20 cellular contexts compared by ENCODE assay signal in the genomic region with DNA sequence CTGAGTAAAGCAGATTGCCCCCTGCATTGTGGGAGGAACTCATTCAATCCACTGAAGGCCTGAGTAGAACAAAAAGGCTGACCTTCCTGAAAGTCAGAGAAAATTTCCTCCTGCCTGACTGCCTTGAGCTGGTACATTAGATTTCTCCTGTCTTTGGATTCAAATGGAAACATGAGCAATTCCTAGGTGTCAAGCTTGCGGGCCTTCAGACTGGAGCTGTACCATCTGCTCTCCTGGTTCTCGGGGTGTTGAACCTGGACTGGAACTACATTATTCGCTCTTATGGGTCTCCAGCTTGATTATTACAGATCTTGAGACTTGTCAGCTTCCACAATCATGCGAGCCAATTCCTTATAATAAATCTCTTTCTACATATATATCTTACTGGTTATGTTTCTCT.
"Had no signal": no experiment of that assay in that cellular context is flagged by ENCODE, and none has a peak within 500 bp of the region (broad histone marks: within the 10 kb centered on the region; RNA-seq: fewer than 3 reads in every experiment).

No MANE protein-coding gene starts in this region.

- H3K27me3 ChIP-seq: colonic mucosa, gastrocnemius medialis, ovary, right lobe of liver, suprapubic skin, transverse colon, upper lobe of right lung, uterus had no signal

- H3K4me3 Mint-ChIP-seq: dendritic cell treated with granulocyte-macrophage colony-stimulating factor and Interleukin-4, amounts not matched to agents 40 ng/mL and 50 ng/mL, for 4 days; endodermal cell; memory B cell; natural killer cell treated with Interleukin-12 subunit alpha and Interleukin-12 subunit beta and Interleukin-15 and Interleukin-18, amount 100 ng/mL, for 72 hours; stimulated activated naive CD8-positive, alpha-beta T cell treated with anti-CD3 and anti-CD28 coated beads, Interleukin-15, amount 100 ng/mL, for 72 hours had no signal

- H3K27me3 Mint-ChIP-seq: dendritic cell treated with granulocyte-macrophage colony-stimulating factor and Interleukin-4, amounts not matched to agents 40 ng/mL and 50 ng/mL, for 4 days; natural killer cell treated with Interleukin-12 subunit alpha and Interleukin-12 subunit beta and Interleukin-15 and Interleukin-18, amount 100 ng/mL, for 72 hours; progenitor cell of endocrine pancreas; stimulated activated naive CD8-positive, alpha-beta T cell treated with anti-CD3 and anti-CD28 coated beads, Interleukin-15, amount 100 ng/mL, for 72 hours had no signal

- H3K36me3 Mint-ChIP-seq: memory B cell; natural killer cell treated with Interleukin-12 subunit alpha and Interleukin-12 subunit beta and Interleukin-15 and Interleukin-18, amount 100 ng/mL, for 72 hours had no signal

- H3K27ac Mint-ChIP-seq: dendritic cell treated with granulocyte-macrophage colony-stimulating factor and Interleukin-4, amounts not matched to agents 40 ng/mL and 50 ng/mL, for 4 days; endodermal cell; memory B cell; natural killer cell treated with Interleukin-12 subunit alpha and Interleukin-12 subunit beta and Interleukin-15 and Interleukin-18, amount 100 ng/mL, for 72 hours; progenitor cell of endocrine pancreas; stimulated activated naive CD8-positive, alpha-beta T cell treated with anti-CD3 and anti-CD28 coated beads, Interleukin-15, amount 100 ng/mL, for 72 hours had no signal

- H3K4me3 ChIP-seq: colonic mucosa, gastrocnemius medialis, lung, ovary, right lobe of liver, suprapubic skin, transverse colon, upper lobe of right lung, uterus had no signal

- H3K9me3 ChIP-seq: colonic mucosa, gastrocnemius medialis, ovary, right lobe of liver, suprapubic skin, transverse colon, upper lobe of right lung, uterus had no signal

- H3K4me1 Mint-ChIP-seq: endodermal cell; memory B cell; stimulated activated naive CD8-positive, alpha-beta T cell treated with anti-CD3 and anti-CD28 coated beads, Interleukin-15, amount 100 ng/mL, for 72 hours had no signal

- H3K36me3 ChIP-seq: colonic mucosa, gastrocnemius medialis, ovary, right lobe of liver, suprapubic skin, transverse colon, upper lobe of right lung, uterus had no signal

- H3K9me3 Mint-ChIP-seq: dendritic cell treated with granulocyte-macrophage colony-stimulating factor and Interleukin-4, amounts not matched to agents 40 ng/mL and 50 ng/mL, for 4 days; endodermal cell; memory B cell; natural killer cell treated with Interleukin-12 subunit alpha and Interleukin-12 subunit beta and Interleukin-15 and Interleukin-18, amount 100 ng/mL, for 72 hours; stimulated activated naive CD8-positive, alpha-beta T cell treated with anti-CD3 and anti-CD28 coated beads, Interleukin-15, amount 100 ng/mL, for 72 hours had no signal

- DNase-seq: effector CD8-positive, alpha-beta T cell; endodermal cell; gastrocnemius medialis; right lobe of liver; small intestine; stimulated activated CD4-positive, alpha-beta T cell treated with anti-CD3 and anti-CD28 coated beads, Interleukin-15, amount 100 ng/mL, for 24 hours; stimulated activated CD4-positive, alpha-beta T cell treated with anti-CD3 and anti-CD28 coated beads, Interleukin-2, amount 100 ng/mL, for 48 hours; stimulated activated naive CD4-positive, alpha-beta T cell; stimulated activated naive CD8-positive, alpha-beta T cell treated with anti-CD3 and anti-CD28 coated beads, Interleukin-15, amount 100 ng/mL, for 72 hours; upper lobe of right lung; uterus had no signal
